ENCODE assay signal across 2 cellular contexts in genomic region chr7:45325378-45325777, GRCh38.
TF ChIP-seq lines count a peak whose summit lies in the region.

No MANE protein-coding gene starts in this region.

TF ChIP-seq in HCT116, 20 proteins besides CTCF, POLR2A, EP300 and RAD21 (continued from another document):
- TF ChIP-seq ZBTB33 (IDR thresholded peaks at IDR 0.05; ENCODE audit: extremely low read depth, insufficient replicate concordance, low read length), result no peak
- no peak for TF ChIP-seq FOSL1 (IDR thresholded peaks at IDR 0.05; ENCODE audit: low read depth)
- no peak for TF ChIP-seq ATF3 (IDR thresholded peaks at IDR 0.05)
- TF ChIP-seq ZFX (IDR thresholded peaks at IDR 0.05), result no peak
TF ChIP-seq in HCT116: peak in this region for 0.

TF ChIP-seq in WTC11, 78 proteins besides CTCF, POLR2A, EP300 and RAD21 (continued from another document):
- TF ChIP-seq ZBTB43 (CRISPR knock-in tag; IDR thresholded peaks at IDR 0.05), result no peak
- TF ChIP-seq ATF2 (CRISPR knock-in tag; IDR thresholded peaks at IDR 0.05; ENCODE audit: borderline replicate concordance, low read depth), result no peak
- no peak for TF ChIP-seq FOXJ3 (CRISPR knock-in tag; IDR thresholded peaks at IDR 0.05; ENCODE audit: borderline replicate concordance)
- TF ChIP-seq IRF2 (CRISPR knock-in tag; IDR thresholded peaks at IDR 0.05; ENCODE audit: borderline replicate concordance, low read depth), result no peak
- TF ChIP-seq ZSCAN18 (CRISPR knock-in tag; IDR thresholded peaks at IDR 0.05), result no peak
- TF ChIP-seq NR2C2 (CRISPR knock-in tag; IDR thresholded peaks at IDR 0.05), result no peak
